10 cellular contexts compared by ENCODE assay signal in genomic region chrX:30620980-30621716, GRCh38. TPM values are rescaled to one million over a fixed set of nuclear protein-coding genes. Genes with fewer than 3 reads are reported as not detected.
DNase-seq lines count a peak whose midpoint lies in the region; ATAC-seq and TF ChIP-seq lines count a peak whose summit lies in the region.
"Had no signal": no experiment of that assay in that cellular context is flagged by ENCODE, and none has a peak within 500 bp of the region (broad histone marks: within the 10 kb centered on the region; RNA-seq: fewer than 3 reads in every experiment).

No MANE protein-coding gene starts in this region.

- ATAC-seq in gastrocnemius medialis (peak; percentile 99), HG03108 (IDR thresholded peaks at IDR 0.05; ENCODE audit: unreplicated experiment) (no peak), HG03460 (IDR thresholded peaks at IDR 0.05; ENCODE audit: unreplicated experiment) (no peak)

- TF ChIP-seq CTCF in fibroblast of villous mesenchyme (IDR thresholded peaks at IDR 0.05; ENCODE audit: insufficient read depth, low read depth, low read length): no peak
- TF ChIP-seq CTCF in gastrocnemius medialis (IDR thresholded peaks at IDR 0.05 in 4 of 5, conservative IDR thresholded peaks at IDR 0.05 in 1 of 5): no peak
- no peak for TF ChIP-seq CTCF in GM13977 (IDR thresholded peaks at IDR 0.05; ENCODE audit: extremely low read depth, insufficient read depth, missing control alignments)

- intact Hi-C loops in gastrocnemius medialis (cut with DNase I; ENCODE audit: low total_unique reads): no loop called here

- TF ChIP-seq POLR2A in gastrocnemius medialis (IDR thresholded peaks at IDR 0.05): no peak

- H3K27me3 ChIP-seq in gastrocnemius medialis: no peaks in the 10 kb centered on the region
- H3K27me3 ChIP-seq: cardiac muscle cell had no signal

- H3K4me3 ChIP-seq in fibroblast of villous mesenchyme (ENCODE audit: low read depth, low read length) (no peak overlapping the region), gastrocnemius medialis (no peak overlapping the region)
- H3K4me3 ChIP-seq: cardiac muscle cell had no signal

- no peaks in the 10 kb centered on the region for H3K4me1 ChIP-seq in gastrocnemius medialis

- H3K27ac ChIP-seq in gastrocnemius medialis: peak overlapping the region in 3 of 4 donors; percentile 31 to 56 (median 54)
- H3K27ac ChIP-seq: cardiac muscle cell had no signal

- in situ Hi-C loops in gastrocnemius medialis (cut with MboI; ENCODE audit: low sequenced_read_pairs in 4 of 4) (no loop called here), GM13977 (cut with MboI; ENCODE audit: low pct_unique_long_range_greater_than_20kb, low sequenced_read_pairs, unreplicated experiment) (no loop called here)

- no peaks in the 10 kb centered on the region for H3K36me3 ChIP-seq in gastrocnemius medialis
- H3K36me3 ChIP-seq: cardiac muscle cell had no signal

- no peaks in the 10 kb centered on the region for H3K9me3 ChIP-seq in gastrocnemius medialis

- peak; percentile 76 for DNase-seq in GM04504 (ENCODE audit: low read depth)
- peak; percentile 66 for DNase-seq in RPMI7951 (ENCODE audit: low read depth)
- DNase-seq in fibroblast of villous mesenchyme (ENCODE audit: low read depth): peak; percentile 89
- DNase-seq in gastrocnemius medialis: peak; percentile 22 to 51
- DNase-seq in GM13977 (ENCODE audit: low spot score): no peak
- no peak for DNase-seq in midbrain (lab: John Stamatoyannopoulos, UW)
- DNase-seq: NCI-H1694 treated with DMSO at 0.1 percent for 48 hours had no signal

RNA-seq across cellular contexts. Expression of gene GK, which starts 32.1 kb away (rescaled TPM):
- 6.6 and 7.2 TPM in 2 replicates for total RNA-seq in RPMI7951 (2014; rRNA removed; shearing (Covaris generic))
- 11.7 and 15.1 TPM in 2 replicates for total RNA-seq in fibroblast of villous mesenchyme
- 1 to 10 TPM in 3 of 4 donors, under 1 TPM in 1; 0.15 to 5.7 (median 2.9) TPM for total RNA-seq in gastrocnemius medialis

RNA-seq across cellular contexts. Expression of gene TASL, which starts 43.6 kb away (rescaled TPM):
- total RNA-seq in RPMI7951 (2014; rRNA removed; shearing (Covaris generic)): not detected in 2 replicates
- total RNA-seq in fibroblast of villous mesenchyme: not detected in 2 replicates
- total RNA-seq in gastrocnemius medialis: under 1 TPM in 2 of 4 donors, not detected in 2; 0.13 to 0.49 TPM
- total RNA-seq: cardiac muscle cell had no signal

Comparison
In these comparisons a context has a peak if more than half of its experiments do, and no peak if none do; other contexts are left out.
1. DNase-seq: peak in GM04504 (single experiment), RPMI7951 (single experiment), fibroblast of villous mesenchyme (single experiment) and gastrocnemius medialis (2 of 2); none in GM13977 (single experiment) and midbrain (single experiment).
2. ATAC-seq: peak in gastrocnemius medialis (2 of 2); none in HG03108 (single experiment) and HG03460 (single experiment).